ENCODE assay signal across 13 cellular contexts in genomic region chr2:43112155-43112554, GRCh38.
DNase-seq lines count a peak whose midpoint lies in the region; ATAC-seq and TF ChIP-seq lines count a peak whose summit lies in the region.
"Had no signal": no experiment of that assay in that cellular context is flagged by ENCODE, and none has a peak within 500 bp of the region (broad histone marks: within the 10 kb centered on the region; RNA-seq: fewer than 3 reads in every experiment).

No MANE protein-coding gene starts in this region.

- peak overlapping the region in 8 of 11 experiments; percentile 38 to 98 (median 92); a peak in 15 of 22 replicates for H3K4me2 ChIP-seq in BLaER1 treated with 17β-estradiol and CSF1 and Interleukin-3, amounts not matched to agents 10 nM and 100 nM
- H3K4me2 ChIP-seq in neuronal stem cell (ENCODE audit: insufficient read depth, low read length, poor library complexity, severe bottlenecking), result no peak overlapping the region

- no peak overlapping the region for H2BK12ac ChIP-seq in neuronal stem cell (ENCODE audit: low read length)

- no peaks in the 10 kb centered on the region for H3K36me3 ChIP-seq in BLaER1 treated with 17β-estradiol and CSF1 and Interleukin-3, amounts not matched to agents 10 nM and 100 nM
- H3K36me3 ChIP-seq in HEK293 (ENCODE audit: control insufficient read depth in 2 of 2, insufficient read depth in 1 of 2, low read length in 2 of 2), result no peaks in the 10 kb centered on the region
- no peaks in the 10 kb centered on the region for H3K36me3 ChIP-seq in neuronal stem cell (replicated peaks in 1 of 2; ENCODE audit: control insufficient read depth in 2 of 2, insufficient read depth in 2 of 2, low read length in 2 of 2)
- H3K36me3 ChIP-seq: BE2C, HAP-1 had no signal

- H3K18ac ChIP-seq in neuronal stem cell (ENCODE audit: low read length), result peak overlapping the region; percentile 29

- no peaks in the 10 kb centered on the region for H4K20me1 ChIP-seq in BLaER1 treated with 17β-estradiol and CSF1 and Interleukin-3, amounts not matched to agents 10 nM and 100 nM

- peak overlapping the region; percentile 1 for H2AK5ac ChIP-seq in neuronal stem cell (ENCODE audit: low read depth, low read length)

- WGBS in neuronal stem cell (ENCODE audit: extremely low coverage in 2 of 2, insufficient read length in 2 of 2, insufficient replicate concordance in 1 of 2), 2 donors, result no CpG with 5 or more reads among the region's 4 CpGs

- no peak for ATAC-seq in stimulated activated naive CD8-positive, alpha-beta T cell treated with anti-CD3 and anti-CD28 coated beads, Interleukin-15, Interleukin-2, amounts not matched to agents 100 U/mL and 50 U/mL, for 24 hours
- ATAC-seq in GM19328 (IDR thresholded peaks at IDR 0.05; ENCODE audit: unreplicated experiment), result no peak

- no peak overlapping the region for H3K14ac ChIP-seq in neuronal stem cell (ENCODE audit: low read length)

- H3K79me1 ChIP-seq in neuronal stem cell (ENCODE audit: low read depth, low read length), result no peaks in the 10 kb centered on the region

- peaks cover 54 to 94% (median 91%) of the 10 kb centered on the region in 10 experiments for H3K4me1 ChIP-seq in BLaER1 treated with 17β-estradiol and CSF1 and Interleukin-3, amounts not matched to agents 10 nM and 100 nM
- H3K4me1 ChIP-seq in HEK293 (ENCODE audit: control insufficient read depth, insufficient read depth, low read length) (no peaks in the 10 kb centered on the region), neuronal stem cell (ENCODE audit: control insufficient read depth in 2 of 2, insufficient read depth in 1 of 2, low read depth in 1 of 2, low read length in 2 of 2) (peaks cover 13 to 21% of the 10 kb centered on the region in 2 donors)
- H3K4me1 ChIP-seq: HAP-1 had no signal

- H3K27ac ChIP-seq in BLaER1 treated with 17β-estradiol and CSF1 and Interleukin-3, amounts not matched to agents 10 nM and 100 nM, result peak overlapping the region in 8 of 11 experiments; percentile 33 to 98 (median 95); a peak in 16 of 22 replicates
- H3K27ac ChIP-seq in HEK293 (ENCODE audit: extremely low read depth, low read depth, low read length) (no peak overlapping the region), neuronal stem cell (replicated peaks; ENCODE audit: low read length) (no peak overlapping the region)

- DNase-seq in cerebellar cortex (ENCODE audit: low spot score) (peak; percentile 26), neuronal stem cell (ENCODE audit: low spot score) (no peak), DMS114 treated with DMSO at 0.1 percent for 48 hours (lab: John Stamatoyannopoulos, UW; ENCODE audit: unreplicated experiment) (no peak)
- DNase-seq in stimulated activated naive CD8-positive, alpha-beta T cell treated with anti-CD3 and anti-CD28 coated beads, Interleukin-15, Interleukin-2, amounts not matched to agents 100 U/mL and 50 U/mL, for 24 hours, result no peak
- DNase-seq: BE2C; Caco-2; CD8-positive, alpha-beta memory T cell; DMS53; KG1 had no signal

- no peak overlapping the region for H4K91ac ChIP-seq in neuronal stem cell (ENCODE audit: low read depth, low read length, poor library complexity)

- H2AFZ ChIP-seq in neuronal stem cell (ENCODE audit: low read length), result no peak overlapping the region

- no peak overlapping the region for H2BK15ac ChIP-seq in neuronal stem cell (ENCODE audit: low read length)

- no peak overlapping the region for H4K8ac ChIP-seq in neuronal stem cell (ENCODE audit: low read depth, low read length)

- H3K23ac ChIP-seq in neuronal stem cell (ENCODE audit: low read depth, low read length, poor library complexity), result no peak overlapping the region

- H3K4me3 ChIP-seq in BLaER1 treated with 17β-estradiol and CSF1 and Interleukin-3, amounts not matched to agents 10 nM and 100 nM, result no peak overlapping the region
- no peak overlapping the region for H3K4me3 ChIP-seq in HEK293 (ENCODE audit: low read depth, low read length)
- no peak overlapping the region for H3K4me3 ChIP-seq in neuronal stem cell (ENCODE audit: low read length in 2 of 2)
- H3K4me3 ChIP-seq: HAP-1 had no signal

- peak overlapping the region in 2 of 11 experiments; percentile 30 to 86; a peak in 3 of 22 replicates for H3K9ac ChIP-seq in BLaER1 treated with 17β-estradiol and CSF1 and Interleukin-3, amounts not matched to agents 10 nM and 100 nM
- H3K9ac ChIP-seq in neuronal stem cell (ENCODE audit: low read depth, low read length, poor library complexity), result no peak overlapping the region

- TF ChIP-seq CTCF in HEK293 (tag by site-specific recombination; IDR thresholded peaks at IDR 0.05), result no peak

- H2BK5ac ChIP-seq in neuronal stem cell (ENCODE audit: low read length), result no peak overlapping the region

- H2BK120ac ChIP-seq in neuronal stem cell (ENCODE audit: low read depth, low read length), result no peak overlapping the region

- POLR2A ChIA-PET in HEK293 (lab: Yijun Ruan, JAX), result interaction anchor here (0.7 kb wide), 1 partner anchor 13 kb away, joined by 9 read pairs; no protein-coding TSS in a partner anchor

- H3K27me3 ChIP-seq in BLaER1 treated with 17β-estradiol and CSF1 and Interleukin-3, amounts not matched to agents 10 nM and 100 nM, result no peaks in the 10 kb centered on the region
- H3K27me3 ChIP-seq in neuronal stem cell (ENCODE audit: control insufficient read depth in 3 of 3, insufficient read depth in 3 of 3, low read depth in 1 of 3, low read length in 3 of 3), result peaks cover 0 to 4% (median 0%) of the 10 kb centered on the region in 3 experiments
- H3K27me3 ChIP-seq: BE2C had no signal

- H3K9me3 ChIP-seq in BLaER1 treated with 17β-estradiol and CSF1 and Interleukin-3, amounts not matched to agents 10 nM and 100 nM (replicated peaks in 1 of 11), result no peaks in the 10 kb centered on the region
- no peaks in the 10 kb centered on the region for H3K9me3 ChIP-seq in HEK293 (ENCODE audit: control insufficient read depth, insufficient read depth, low read depth, low read length)
- peaks cover 0 to 4% of the 10 kb centered on the region in 2 donors for H3K9me3 ChIP-seq in neuronal stem cell (replicated peaks in 1 of 2; ENCODE audit: control insufficient read depth in 2 of 2, insufficient read depth in 1 of 2, low read depth in 1 of 2, low read length in 2 of 2)
- H3K9me3 ChIP-seq: BE2C, Caco-2, HAP-1 had no signal

- no peak overlapping the region for H3K4ac ChIP-seq in neuronal stem cell (ENCODE audit: low read length)

- CTCF ChIA-PET in HEK293 (lab: Yijun Ruan, JAX), result interaction anchor here (1.2 kb wide), 1 partner anchor 13 kb away, joined by 3 read pairs; no protein-coding TSS in a partner anchor

TF ChIP-seq in HEK293, 187 proteins besides CTCF, POLR2A, EP300 and RAD21:
- TF ChIP-seq ZIC2 (tag by site-specific recombination; IDR thresholded peaks at IDR 0.05) (peak; percentile 58; the same call in 1 of the 2 replicates), ZBTB44 (tag by site-specific recombination; IDR thresholded peaks at IDR 0.05) (no peak), PRDM10 (tag by site-specific recombination; IDR thresholded peaks at IDR 0.05) (no peak), ZNF600 (tag by site-specific recombination; IDR thresholded peaks at IDR 0.05) (no peak)

Comparison
In these comparisons a context has a peak if more than half of its experiments do, and no peak if none do; other contexts are left out.
1. H3K27ac ChIP-seq: peak in BLaER1 treated with 17β-estradiol and CSF1 and Interleukin-3, amounts not matched to agents 10 nM and 100 nM (8 of 11); none in HEK293 (single experiment) and neuronal stem cell (single experiment).